In genomic region chr1:50973875-50974617, GRCh38 we compare ENCODE assay signal across 10 cellular contexts. TPM values are rescaled to one million over a fixed set of nuclear protein-coding genes. Genes with fewer than 3 reads are reported as not detected.
DNase-seq lines count a peak whose midpoint lies in the region; ATAC-seq lines count a peak whose summit lies in the region.
"Had no signal": no experiment of that assay in that cellular context is flagged by ENCODE, and none has a peak within 500 bp of the region (broad histone marks: within the 10 kb centered on the region; RNA-seq: fewer than 3 reads in every experiment).

No MANE protein-coding gene starts in this region.

- in situ Hi-C loops in KBM-7 (cut with MboI; ENCODE audit: low pct_unique_long_range_greater_than_20kb, low sequenced_read_pairs): no loop called here

- DNase-seq in DMS 273 treated with DMSO at 0.1 percent for 48 hours (lab: John Stamatoyannopoulos, UW) (peak; percentile 76), KBM-7 (peak; percentile 67), SK-N-DZ (ENCODE audit: low spot score) (peak; percentile 4), myocyte (ENCODE audit: low read depth) (peak; percentile 73), MV-4-11 (lab: John Stamatoyannopoulos, UW) (no peak), occipital lobe (lab: John Stamatoyannopoulos, UW) (no peak)
- no peak for DNase-seq in activated naive CD8-positive, alpha-beta T cell treated with anti-CD3 and anti-CD28 coated beads, Interleukin-2, amount 50 U/mL, for 24 hours
- DNase-seq: activated T-cell treated with anti-CD3 and anti-CD28 coated beads for 4 hours, body of pancreas had no signal

- peaks cover 38% of the 10 kb centered on the region for H3K4me1 Mint-ChIP-seq in activated naive CD8-positive, alpha-beta T cell treated with anti-CD3 and anti-CD28 coated beads, Interleukin-2, amount 50 U/mL, for 24 hours

- peaks cover 5% of the 10 kb centered on the region for H3K36me3 Mint-ChIP-seq in activated naive CD8-positive, alpha-beta T cell treated with anti-CD3 and anti-CD28 coated beads, Interleukin-2, amount 50 U/mL, for 24 hours (ENCODE audit: low read depth)

- no peak for ATAC-seq in activated naive CD8-positive, alpha-beta T cell treated with anti-CD3 and anti-CD28 coated beads, Interleukin-2, amount 50 U/mL, for 24 hours
- no peak for ATAC-seq in HG03460 (IDR thresholded peaks at IDR 0.05; ENCODE audit: unreplicated experiment)
- ATAC-seq: body of pancreas had no signal

- H3K9me3 Mint-ChIP-seq in activated naive CD8-positive, alpha-beta T cell treated with anti-CD3 and anti-CD28 coated beads, Interleukin-2, amount 50 U/mL, for 24 hours: no peaks in the 10 kb centered on the region

- no peak overlapping the region for H3K27ac Mint-ChIP-seq in activated naive CD8-positive, alpha-beta T cell treated with anti-CD3 and anti-CD28 coated beads, Interleukin-2, amount 50 U/mL, for 24 hours

- peaks cover 40% of the 10 kb centered on the region for H3K27me3 Mint-ChIP-seq in activated naive CD8-positive, alpha-beta T cell treated with anti-CD3 and anti-CD28 coated beads, Interleukin-2, amount 50 U/mL, for 24 hours

- H3K4me3 Mint-ChIP-seq in activated naive CD8-positive, alpha-beta T cell treated with anti-CD3 and anti-CD28 coated beads, Interleukin-2, amount 50 U/mL, for 24 hours: no peak overlapping the region

RNA-seq across cellular contexts. Expression of gene CDKN2C, which starts 4.0 kb away (rescaled TPM):
- 64.1 and 65.1 TPM in 2 replicates for polyA plus RNA-seq in SK-N-DZ (2014; cell fraction: cytosol; rRNA removed)
- polyA plus RNA-seq in SK-N-DZ (2014; cell fraction: nucleus; rRNA removed): 36.5 and 43.2 TPM in 2 replicates
- total RNA-seq in myocyte (17.8 and 27.7 TPM in 2 replicates), occipital lobe (7.8 TPM)
- 10.6 TPM for polyA plus RNA-seq in myocyte (2012)

RNA-seq across cellular contexts. Expression of gene FAF1, which starts 14.0 kb away (rescaled TPM):
- polyA plus RNA-seq in SK-N-DZ (2014; cell fraction: cytosol; rRNA removed): 59.5 and 84.5 TPM in 2 replicates
- 38.0 and 39.2 TPM in 2 replicates for polyA plus RNA-seq in SK-N-DZ (2014; cell fraction: nucleus; rRNA removed)
- 48.5 and 60.2 TPM in 2 replicates for total RNA-seq in myocyte
- 37.0 TPM for polyA plus RNA-seq in myocyte (2012)
- 40.4 TPM for total RNA-seq in occipital lobe

Comparison
In these comparisons a context has a peak if more than half of its experiments do, and no peak if none do; other contexts are left out.
1. DNase-seq: peak in DMS 273 treated with DMSO at 0.1 percent for 48 hours (single experiment), KBM-7 (single experiment), SK-N-DZ (single experiment) and myocyte (single experiment); none in MV-4-11 (single experiment), occipital lobe (single experiment) and activated naive CD8-positive, alpha-beta T cell treated with anti-CD3 and anti-CD28 coated beads, Interleukin-2, amount 50 U/mL, for 24 hours (single experiment).